Comparison of ENCODE assay signal across 18 cellular contexts in genomic region chr5:21391506-21391905, GRCh38.
DNase-seq lines count a peak whose midpoint lies in the region; ATAC-seq and TF ChIP-seq lines count a peak whose summit lies in the region.
"Had no signal": no experiment of that assay in that cellular context is flagged by ENCODE, and none has a peak within 500 bp of the region (broad histone marks: within the 10 kb centered on the region; RNA-seq: fewer than 3 reads in every experiment).

No MANE protein-coding gene starts in this region.

- H3K36me3 ChIP-seq in GM23248 (ENCODE audit: low read depth) (no peaks in the 10 kb centered on the region), MM.1S (replicated peaks; ENCODE audit: insufficient read depth, low read length) (no peaks in the 10 kb centered on the region), adipocyte (ENCODE audit: control insufficient read depth, insufficient read depth, low read length, severe bottlenecking) (no peaks in the 10 kb centered on the region), kidney epithelial cell (ENCODE audit: control insufficient read depth, insufficient read depth, low read length) (no peaks in the 10 kb centered on the region)
- H3K36me3 ChIP-seq: esophagus squamous epithelium, thoracic aorta had no signal

- no peak overlapping the region for H3K27ac ChIP-seq in GM23248
- H3K27ac ChIP-seq in MM.1S (ENCODE audit: low read length): no peak overlapping the region
- H3K27ac ChIP-seq: esophagus squamous epithelium, KMS-11, thoracic aorta had no signal

- CTCF ChIA-PET in T-cell (lab: Charles Lee): no interaction called here

- 29 to 32% methylated on average over 1 of the region's 1 CpG for WGBS in GM23248 (ENCODE audit: low coverage in 1 of 2, low lambda C conversion rate in 2 of 2, missing lambda C conversion rate in 2 of 2), 2 experiments

- H2AFZ ChIP-seq in GM23248: no peak overlapping the region
- no peak overlapping the region for H2AFZ ChIP-seq in MM.1S (ENCODE audit: low read length)

- H3K9ac ChIP-seq in GM23248 (no peak overlapping the region), MM.1S (ENCODE audit: low read length) (no peak overlapping the region), adipocyte (ENCODE audit: low read length) (no peak overlapping the region)
- H3K9ac ChIP-seq: KMS-11 had no signal

- POLR2A ChIA-PET in T-cell (lab: Charles Lee): no interaction called here

- no peaks in the 10 kb centered on the region for H3K79me2 ChIP-seq in GM23248 (ENCODE audit: insufficient read depth)
- no peaks in the 10 kb centered on the region for H3K79me2 ChIP-seq in MM.1S (ENCODE audit: low read length)

- no peak for ATAC-seq in T-cell (replicated peaks in 1 of 4)
- ATAC-seq: activated CD8-positive, alpha-beta T cell treated with anti-CD3 and anti-CD28 coated beads, Interleukin-2, amount 10 ng/mL, durations not matched to agents 7 days and 5 days had no signal

- H3K27me3 Mint-ChIP-seq in T-cell: no peaks in the 10 kb centered on the region
- H3K27me3 Mint-ChIP-seq: CD4-positive, alpha-beta T cell; central memory CD8-positive, alpha-beta T cell had no signal

- peak; percentile 17 for DNase-seq in GM23248
- DNase-seq in MM.1S: peak; percentile 17
- DNase-seq in adipocyte (ENCODE audit: low read depth): peak; percentile 69
- peak; percentile 1 for DNase-seq in kidney epithelial cell (ENCODE audit: low read depth)
- DNase-seq in ecto neural progenitor cell (ENCODE audit: low spot score): no peak
- DNase-seq in NCI-H1694 (lab: John Stamatoyannopoulos, UW): no peak
- no peak for DNase-seq in EL
- DNase-seq in T-cell: no peak
- DNase-seq: activated CD8-positive, alpha-beta T cell treated with anti-CD3 and anti-CD28 coated beads, Interleukin-2, amount 10 ng/mL, durations not matched to agents 7 days and 5 days; activated gamma-delta T cell; CD4-positive, alpha-beta T cell; esophagus squamous epithelium; NCI-H2081; stimulated activated CD4-positive, alpha-beta T cell treated with anti-CD3 and anti-CD28 coated beads, Interleukin-12 subunit alpha, Interleukin-12 subunit beta, amount 100 ng/mL, for 4 hours; T-helper 9 cell had no signal

- no peaks in the 10 kb centered on the region for H3K4me1 Mint-ChIP-seq in T-cell
- H3K4me1 Mint-ChIP-seq: central memory CD8-positive, alpha-beta T cell had no signal

- H3K27ac Mint-ChIP-seq in T-cell: no peak overlapping the region
- H3K27ac Mint-ChIP-seq: activated CD8-positive, alpha-beta T cell treated with anti-CD3 and anti-CD28 coated beads, Interleukin-2, amount 10 ng/mL, durations not matched to agents 7 days and 5 days; CD4-positive, alpha-beta T cell had no signal

- in situ Hi-C loops in GM23248 (cut with MboI): no loop called here

- H4K20me1 ChIP-seq in GM23248 (ENCODE audit: insufficient read depth) (no peaks in the 10 kb centered on the region), MM.1S (ENCODE audit: insufficient read depth, low read length) (no peaks in the 10 kb centered on the region)

- no peaks in the 10 kb centered on the region for H3F3A ChIP-seq in GM23248 (ENCODE audit: insufficient read depth)
- no peaks in the 10 kb centered on the region for H3F3A ChIP-seq in MM.1S (ENCODE audit: insufficient read depth, low read length)

- H3K9me3 ChIP-seq in GM23248 (ENCODE audit: low read depth) (no peaks in the 10 kb centered on the region), MM.1S (replicated peaks; ENCODE audit: insufficient read depth, low read length) (no peaks in the 10 kb centered on the region), adipocyte (ENCODE audit: control insufficient read depth, low read length) (no peaks in the 10 kb centered on the region)
- H3K9me3 ChIP-seq: esophagus squamous epithelium, thoracic aorta had no signal

- H3K9me3 Mint-ChIP-seq in T-cell: peaks cover 0 to 10% (median 3%) of the 10 kb centered on the region in 3 donors

- H3K4me2 ChIP-seq in GM23248 (ENCODE audit: unreplicated experiment) (no peak overlapping the region), MM.1S (ENCODE audit: low read depth, low read length) (no peak overlapping the region)
- H3K4me2 ChIP-seq: KMS-11 had no signal

- H3K9me2 ChIP-seq in GM23248 (ENCODE audit: insufficient read depth): no peaks in the 10 kb centered on the region
- no peaks in the 10 kb centered on the region for H3K9me2 ChIP-seq in MM.1S (replicated peaks; ENCODE audit: insufficient read depth, low read length)

- H3K36me3 Mint-ChIP-seq in T-cell: no peaks in the 10 kb centered on the region

- TF ChIP-seq CTCF in MM.1S (IDR thresholded peaks at IDR 0.05; ENCODE audit: low read length) (no peak), kidney epithelial cell (IDR thresholded peaks at IDR 0.05; ENCODE audit: insufficient read depth, low read length, poor library complexity, severe bottlenecking) (peak; percentile 26)

- H3K27me3 ChIP-seq in GM23248 (replicated peaks; ENCODE audit: insufficient read depth): no peaks in the 10 kb centered on the region
- no peaks in the 10 kb centered on the region for H3K27me3 ChIP-seq in MM.1S (replicated peaks; ENCODE audit: insufficient read depth, low read length)
- H3K27me3 ChIP-seq in adipocyte (replicated peaks; ENCODE audit: control insufficient read depth, insufficient read depth, low read length): no peaks in the 10 kb centered on the region
- H3K27me3 ChIP-seq in kidney epithelial cell (ENCODE audit: control insufficient read depth, insufficient read depth, low read length): no peaks in the 10 kb centered on the region
- H3K27me3 ChIP-seq: esophagus squamous epithelium had no signal

- H3K4me3 ChIP-seq in GM23248 (no peak overlapping the region), MM.1S (ENCODE audit: low read length) (no peak overlapping the region), adipocyte (ENCODE audit: low read length) (no peak overlapping the region), kidney epithelial cell (ENCODE audit: low read depth, low read length) (no peak overlapping the region)
- H3K4me3 ChIP-seq: esophagus squamous epithelium, thoracic aorta had no signal

- H3K4me1 ChIP-seq in GM23248 (ENCODE audit: insufficient read depth): no peaks in the 10 kb centered on the region
- no peaks in the 10 kb centered on the region for H3K4me1 ChIP-seq in MM.1S (ENCODE audit: low read length)
- H3K4me1 ChIP-seq in adipocyte (ENCODE audit: control insufficient read depth, insufficient read depth, low read length): no peaks in the 10 kb centered on the region
- H3K4me1 ChIP-seq: esophagus squamous epithelium had no signal

- H3K4me3 Mint-ChIP-seq in T-cell: no peak overlapping the region
- H3K4me3 Mint-ChIP-seq: activated CD8-positive, alpha-beta T cell treated with anti-CD3 and anti-CD28 coated beads, Interleukin-2, amount 10 ng/mL, durations not matched to agents 7 days and 5 days; CD4-positive, alpha-beta T cell; central memory CD8-positive, alpha-beta T cell had no signal

Comparison
In these comparisons a context has a peak if more than half of its experiments do, and no peak if none do; other contexts are left out.
1. DNase-seq: peak in GM23248 (single experiment), MM.1S (single experiment), adipocyte (single experiment) and kidney epithelial cell (single experiment); none in ecto neural progenitor cell (single experiment), NCI-H1694 (single experiment), EL (single experiment) and T-cell (0 of 34).